In genomic region chr6:134551245-134551960, GRCh38 we compare ENCODE assay signal across 11 cellular contexts.
A peak's percentile ranks its signal among the peaks of the same experiment; 100 is the strongest.
DNase-seq lines count a peak whose midpoint lies in the region; ATAC-seq and TF ChIP-seq lines count a peak whose summit lies in the region.
"Had no signal": no experiment of that assay in that cellular context is flagged by ENCODE, and none has a peak within 500 bp of the region (broad histone marks: within the 10 kb centered on the region; RNA-seq: fewer than 3 reads in every experiment).

No MANE protein-coding gene starts in this region.

- H3K4me3 ChIP-seq in HFF-Myc (replicated peaks; ENCODE audit: low read depth, low read length) = no peak overlapping the region

- DNase-seq in HFF-Myc (ENCODE audit: extremely low read depth, low read depth) (peak; percentile 44), amniotic epithelial cell (ENCODE audit: low read depth) (peak; percentile 83), glomerular visceral epithelial cell (ENCODE audit: extremely low spot score) (peak; percentile 25), smooth muscle cell of the brain vasculature (ENCODE audit: low read depth, low spot score) (peak; percentile 37), SKM-1 (lab: John Stamatoyannopoulos, UW; ENCODE audit: unreplicated experiment) (no peak)
- no peak for DNase-seq in activated CD4-positive, alpha-beta T cell treated with anti-CD3 and anti-CD28 coated beads for 1 hour
- DNase-seq: activated CD4-positive, alpha-beta T cell treated with anti-CD3 and anti-CD28 coated beads for 4 hours; activated naive CD4-positive, alpha-beta T cell; effector CD4-positive, alpha-beta T cell had no signal

- no peak for TF ChIP-seq CTCF in HFF-Myc (IDR thresholded peaks at IDR 0.05; ENCODE audit: low read depth, low read length, missing control alignments)

- ATAC-seq in GM18511 (IDR thresholded peaks at IDR 0.05; ENCODE audit: unreplicated experiment) (no peak), GM21423 (IDR thresholded peaks at IDR 0.05; ENCODE audit: unreplicated experiment) (no peak)

Comparison
In these comparisons a context has a peak if more than half of its experiments do, and no peak if none do; other contexts are left out.
1. DNase-seq: peak in HFF-Myc (single experiment), amniotic epithelial cell (single experiment), glomerular visceral epithelial cell (single experiment) and smooth muscle cell of the brain vasculature (single experiment); none in SKM-1 (single experiment) and activated CD4-positive, alpha-beta T cell treated with anti-CD3 and anti-CD28 coated beads for 1 hour (single experiment).